Comparison of ENCODE assay signal across 21 cellular contexts in genomic region chr10:1424648-1425047, GRCh38.
A peak's percentile ranks its signal among the peaks of the same experiment; 100 is the strongest.
DNase-seq lines count a peak whose midpoint lies in the region; ATAC-seq, FAIRE-seq and TF ChIP-seq lines count a peak whose summit lies in the region.
"Had no signal": no experiment of that assay in that cellular context is flagged by ENCODE, and none has a peak within 500 bp of the region (broad histone marks: within the 10 kb centered on the region; RNA-seq: fewer than 3 reads in every experiment).

No MANE protein-coding gene starts in this region.

- H3K4me2 ChIP-seq in DOHH2 (ENCODE audit: low read length) (peak overlapping the region; percentile 66), GM12878 (ENCODE audit: control insufficient read depth, insufficient read depth) (no peak overlapping the region)
- H3K4me2 ChIP-seq: GM23338, SK-N-SH had no signal

- no peak for TF ChIP-seq RAD21 in GM12878 (IDR thresholded peaks at IDR 0.05; ENCODE audit: insufficient read depth, low read depth, low read length)

- POLR2A ChIA-PET in GM12878 (lab: Charles Lee), result no interaction called here

- H4K20me1 ChIP-seq in DOHH2 (ENCODE audit: control insufficient read depth, insufficient read depth, low read depth, low read length), result no peaks in the 10 kb centered on the region
- H4K20me1 ChIP-seq in GM12878 (ENCODE audit: control insufficient read depth, insufficient read depth), result no peaks in the 10 kb centered on the region; the same call in 1 of the 2 replicates

- CTCF ChIA-PET in GM12878 (lab: Yijun Ruan, JAX), result interaction anchor here (0.6 to 1.1 kb wide), 2 partner anchors 17 to 58 kb away, joined by 3 read pairs; no protein-coding TSS in a partner anchor

- peaks cover 54 to 73% of the 10 kb centered on the region in 2 donors for H3K4me1 Mint-ChIP-seq in stimulated activated naive B cell treated with anti-CD40 and anti-IgM and Interleukin-4, amounts not matched to agents 10 μg/mL and 1 μg/mL and 100 μg/mL, for 72 hours

- no peak for FAIRE-seq in GM12878 (lab: Jason Lieb, UNC)

- DNase-seq in H7 (peak; percentile 30), GM12878 (ENCODE audit: low read depth, low spot score) (no peak), lower leg skin (ENCODE audit: low spot score in 2 of 2) (no peak), NCI-H1436 (lab: John Stamatoyannopoulos, UW) (no peak)
- peak; percentile 29 for DNase-seq in stimulated activated naive B cell treated with anti-CD40 and anti-IgM and Interleukin-4, amounts not matched to agents 10 μg/mL and 1 μg/mL and 100 μg/mL, for 72 hours
- DNase-seq in activated CD4-positive, alpha-beta T cell treated with anti-CD3 and anti-CD28 coated beads, Interleukin-2, amount 50 U/mL, for 4 hours, result no peak
- DNase-seq: C1 segment of cervical spinal cord; CD8-positive, alpha-beta T cell; HCEC 1CT; KG1; MV-4-11; NCI-H1694 treated with DMSO at 0.1 percent for 48 hours; NCI-H2227 treated with DMSO at 0.1 percent for 48 hours; NCI-H510A treated with DMSO at 0.1 percent for 48 hours; NCI-H748 treated with DMSO at 0.1 percent for 48 hours; SHP77 treated with DMSO at 0.1 percent for 48 hours; SK-N-SH had no signal

- no peaks in the 10 kb centered on the region for H3K9me2 ChIP-seq in DOHH2 (replicated peaks; ENCODE audit: control insufficient read depth, low read length)
- H3K9me2 ChIP-seq: SK-N-SH had no signal

- H3K9me3 ChIP-seq in DOHH2 (ENCODE audit: control insufficient read depth, insufficient read depth, low read length) (peaks cover under 1% of the 10 kb centered on the region; the same call in 1 of the 2 replicates), GM12878 (replicated peaks; ENCODE audit: control insufficient read depth, insufficient read depth, low read length) (no peaks in the 10 kb centered on the region; the same call in 2 of the 3 replicates)
- H3K9me3 ChIP-seq: SK-N-SH had no signal

- 0 out of 3 replicates have a peak, but pooled peaks have one; percentile 3 for ATAC-seq in GM12878
- ATAC-seq in stimulated activated naive B cell treated with anti-CD40 and anti-IgM and Interleukin-4, amounts not matched to agents 10 μg/mL and 1 μg/mL and 100 μg/mL, for 72 hours (replicated peaks), result peak; percentile 5 to 29
- ATAC-seq: CD8-positive, alpha-beta T cell; GM23338 had no signal

- no peaks in the 10 kb centered on the region for H3K36me3 Mint-ChIP-seq in stimulated activated naive B cell treated with anti-CD40 and anti-IgM and Interleukin-4, amounts not matched to agents 10 μg/mL and 1 μg/mL and 100 μg/mL, for 72 hours
- H3K36me3 Mint-ChIP-seq: CD8-positive, alpha-beta T cell had no signal

- no peak overlapping the region for H3K4me3 Mint-ChIP-seq in stimulated activated naive B cell treated with anti-CD40 and anti-IgM and Interleukin-4, amounts not matched to agents 10 μg/mL and 1 μg/mL and 100 μg/mL, for 72 hours
- H3K4me3 Mint-ChIP-seq: CD8-positive, alpha-beta T cell; GM23338 had no signal

- TF ChIP-seq CTCF in DOHH2 (IDR thresholded peaks at IDR 0.05; ENCODE audit: low read depth, low read length, poor library complexity, severe bottlenecking) (no peak), GM12878 (IDR thresholded peaks at IDR 0.05 in 2 of 3, conservative IDR thresholded peaks at IDR 0.05 in 1 of 3; ENCODE audit: control insufficient read depth in 2 of 3, extremely low read depth in 1 of 3, insufficient read depth in 1 of 3, low read depth in 3 of 3, low read length in 3 of 3) (no peak), lower leg skin (IDR thresholded peaks at IDR 0.05) (no peak)

- BruUV-seq in GM12878 (replicated peaks; lab: Mats Ljungman, UMichigan), result no TSS peak

- 27% methylated on average over 7 of the region's 7 CpGs for WGBS in GM12878 (ENCODE audit: insufficient coverage, insufficient replicate concordance, low lambda C conversion rate, missing lambda C conversion rate)
- WGBS in lower leg skin, 2 donors, result 82 to 89% methylated on average over 7 of the region's 7 CpGs

- H3K36me3 ChIP-seq in DOHH2 (ENCODE audit: control insufficient read depth, low read length) (no peaks in the 10 kb centered on the region), H7 (replicated peaks; ENCODE audit: control insufficient read depth, insufficient read depth, low read length) (no peaks in the 10 kb centered on the region), GM12878 (ENCODE audit: control insufficient read depth in 2 of 2, insufficient read depth in 2 of 2, low read length in 1 of 2) (no peaks in the 10 kb centered on the region)

- H3K27ac ChIP-seq in DOHH2 (ENCODE audit: low read depth, low read length), result peak overlapping the region; percentile 79
- H3K27ac ChIP-seq in GM12878 (ENCODE audit: control insufficient read depth, insufficient read depth), result no peak overlapping the region
- H3K27ac ChIP-seq: HL-60, RWPE1 had no signal

- H3K27ac Mint-ChIP-seq in stimulated activated naive B cell treated with anti-CD40 and anti-IgM and Interleukin-4, amounts not matched to agents 10 μg/mL and 1 μg/mL and 100 μg/mL, for 72 hours, result no peak overlapping the region
- H3K27ac Mint-ChIP-seq: CD8-positive, alpha-beta T cell; GM23338 had no signal

- H3K9ac ChIP-seq in GM12878 (ENCODE audit: control insufficient read depth, insufficient read depth, low read length), result no peak overlapping the region
- H3K9ac ChIP-seq: SK-N-SH had no signal

- intact Hi-C loops in GM12878 (cut with micrococcal nuclease; ENCODE audit: unreplicated experiment), result loop anchor here (10.0 kb wide), 2 partner anchors 140 to 240 kb away; no protein-coding TSS in a partner anchor
- intact Hi-C loops in lower leg skin (cut with DNase I; ENCODE audit: low total_unique reads), result no loop called here

- SMC1A ChIA-PET in GM12878 (lab: Charles Lee; ENCODE audit: uncharacterized antibody, unreplicated experiment), result interaction anchor here (0.6 to 3.9 kb wide), 9 partner anchors 11 to 1612 kb away, joined by 3 to 35 read pairs (median 5); no protein-coding TSS in a partner anchor

- H3K4me3 ChIP-seq in DOHH2 (ENCODE audit: low read length) (peak overlapping the region; percentile 40), H7 (ENCODE audit: insufficient read depth, low read depth, low read length) (no peak overlapping the region), GM12878 (no peak overlapping the region), lower leg skin (ENCODE audit: low read depth, poor library complexity, severe bottlenecking) (no peak overlapping the region)
- H3K4me3 ChIP-seq: GM23338 had no signal

- peaks cover 48% of the 10 kb centered on the region for H3F3A ChIP-seq in DOHH2 (ENCODE audit: control insufficient read depth, insufficient read depth)

- no peaks in the 10 kb centered on the region for H3K9me3 Mint-ChIP-seq in stimulated activated naive B cell treated with anti-CD40 and anti-IgM and Interleukin-4, amounts not matched to agents 10 μg/mL and 1 μg/mL and 100 μg/mL, for 72 hours
- H3K9me3 Mint-ChIP-seq: GM23338 had no signal

- TF ChIP-seq POLR2A in GM12878 (IDR thresholded peaks at IDR 0.05; ENCODE audit: low read depth, low read length), result no peak
- TF ChIP-seq POLR2A in lower leg skin (IDR thresholded peaks at IDR 0.05), result no peak

- TF ChIP-seq EP300 in GM12878 (IDR thresholded peaks at IDR 0.05; ENCODE audit: borderline replicate concordance in 1 of 2, control insufficient read depth in 1 of 2, low read depth in 2 of 2, low read length in 2 of 2), result 0 out of 4 replicates have a peak, but pooled peaks of 1 of the 2 experiments have one; percentile 23

- H3K27me3 Mint-ChIP-seq in stimulated activated naive B cell treated with anti-CD40 and anti-IgM and Interleukin-4, amounts not matched to agents 10 μg/mL and 1 μg/mL and 100 μg/mL, for 72 hours, result peaks cover 18 to 26% of the 10 kb centered on the region in 2 donors

- RAD21 ChIA-PET in GM12878 (lab: Charles Lee; ENCODE audit: unreplicated experiment), result interaction anchor here (1.2 kb wide), 1 partner anchor 52 kb away, joined by 3 read pairs; no protein-coding TSS in a partner anchor

- in situ Hi-C loops in GM12878 (cut with MboI), result no loop called here

- no peaks in the 10 kb centered on the region for H3K27me3 ChIP-seq in DOHH2 (ENCODE audit: control insufficient read depth, low read length)
- H3K27me3 ChIP-seq in H7 (ENCODE audit: control insufficient read depth, insufficient read depth, low read length), result no peaks in the 10 kb centered on the region; the same call in 1 of the 2 replicates
- H3K27me3 ChIP-seq in GM12878 (replicated peaks in 1 of 2; ENCODE audit: control insufficient read depth in 2 of 2, insufficient read depth in 2 of 2, low read length in 1 of 2), result no peaks in the 10 kb centered on the region

- peaks cover 100% of the 10 kb centered on the region for H3K4me1 ChIP-seq in DOHH2 (ENCODE audit: control insufficient read depth, low read length)
- H3K4me1 ChIP-seq in GM12878 (ENCODE audit: control insufficient read depth, insufficient read depth, low read length), result peaks cover 16% of the 10 kb centered on the region

- H3K79me2 ChIP-seq in DOHH2 (ENCODE audit: control insufficient read depth, low read length) (no peaks in the 10 kb centered on the region), GM12878 (ENCODE audit: control insufficient read depth, insufficient read depth, low read length) (no peaks in the 10 kb centered on the region)

- H2AFZ ChIP-seq in GM12878 (ENCODE audit: control insufficient read depth, low read depth, low read length), result no peak overlapping the region
- H2AFZ ChIP-seq: GM23338 had no signal

TF ChIP-seq in GM12878, 131 proteins besides CTCF, POLR2A, EP300 and RAD21 (continues in another document):
- TF ChIP-seq KAT2A (conservative IDR thresholded peaks at IDR 0.05; ENCODE audit: control insufficient read depth, low read depth, low read length) (no peak), SUZ12 (IDR thresholded peaks at IDR 0.05; ENCODE audit: unreplicated experiment) (no peak), MXI1 (IDR thresholded peaks at IDR 0.05; ENCODE audit: low read depth, low read length) (no peak), MYC (IDR thresholded peaks at IDR 0.05; ENCODE audit: insufficient read depth, insufficient read length, insufficient replicate concordance, low read length, severe bottlenecking) (no peak), ZNF207 (IDR thresholded peaks at IDR 0.05; ENCODE audit: borderline replicate concordance) (no peak), KLF5 (IDR thresholded peaks at IDR 0.05; ENCODE audit: partially characterized antibody) (no peak), ZZZ3 (IDR thresholded peaks at IDR 0.05; ENCODE audit: control insufficient read depth, insufficient read length, low read depth) (no peak), MLLT1 (IDR thresholded peaks at IDR 0.05) (no peak)

Comparison
In these comparisons a context has a peak if more than half of its experiments do, and no peak if none do; other contexts are left out.
1. DNase-seq: peak in H7 (single experiment) and stimulated activated naive B cell treated with anti-CD40 and anti-IgM and Interleukin-4, amounts not matched to agents 10 μg/mL and 1 μg/mL and 100 μg/mL, for 72 hours (single experiment); none in GM12878 (single experiment), activated CD4-positive, alpha-beta T cell treated with anti-CD3 and anti-CD28 coated beads, Interleukin-2, amount 50 U/mL, for 4 hours (0 of 2), lower leg skin (0 of 2) and NCI-H1436 (single experiment).